Comparison of ENCODE assay signal across 19 cellular contexts in genomic region chr15:75479670-75480069, GRCh38. TPM values are rescaled to one million over a fixed set of nuclear protein-coding genes. Genes with fewer than 3 reads are reported as not detected.
DNase-seq lines count a peak whose midpoint lies in the region; ATAC-seq and TF ChIP-seq lines count a peak whose summit lies in the region.
"Had no signal": no experiment of that assay in that cellular context is flagged by ENCODE, and none has a peak within 500 bp of the region (broad histone marks: within the 10 kb centered on the region; RNA-seq: fewer than 3 reads in every experiment).

No MANE protein-coding gene starts in this region.

- H3K27me3 Mint-ChIP-seq in activated T-cell treated with anti-CD3 and anti-CD28 coated beads, Interleukin-2, amount 50 U/mL, for 72 hours (ENCODE audit: low read depth), result no peaks in the 10 kb centered on the region
- no peaks in the 10 kb centered on the region for H3K27me3 Mint-ChIP-seq in activated T-cell treated with anti-CD3 and anti-CD28 coated beads, Interleukin-2, amount 50 U/mL, for 24 hours
- H3K27me3 Mint-ChIP-seq: CD4-positive, CD25-positive, alpha-beta regulatory T cell; CD8-positive, alpha-beta memory T cell had no signal

- no peaks in the 10 kb centered on the region for H3K9me3 Mint-ChIP-seq in activated T-cell treated with anti-CD3 and anti-CD28 coated beads, Interleukin-2, amount 50 U/mL, for 72 hours
- no peaks in the 10 kb centered on the region for H3K9me3 Mint-ChIP-seq in activated T-cell treated with anti-CD3 and anti-CD28 coated beads, Interleukin-2, amount 50 U/mL, for 24 hours
- H3K9me3 Mint-ChIP-seq: CD8-positive, alpha-beta memory T cell had no signal

- TF ChIP-seq CTCF in VCaP (conservative IDR thresholded peaks at IDR 0.05) (no peak), Peyer's patch (IDR thresholded peaks at IDR 0.05) (no peak)

- TF ChIP-seq POLR2A in Peyer's patch (IDR thresholded peaks at IDR 0.05), result no peak

- H3K27me3 ChIP-seq in Peyer's patch, result no peaks in the 10 kb centered on the region
- H3K27me3 ChIP-seq: BE2C had no signal

- no peaks in the 10 kb centered on the region for H3K4me1 Mint-ChIP-seq in activated T-cell treated with anti-CD3 and anti-CD28 coated beads, Interleukin-2, amount 50 U/mL, for 72 hours (ENCODE audit: low read depth)
- peaks cover 1% of the 10 kb centered on the region for H3K4me1 Mint-ChIP-seq in activated T-cell treated with anti-CD3 and anti-CD28 coated beads, Interleukin-2, amount 50 U/mL, for 24 hours (ENCODE audit: low read depth)

- ATAC-seq in activated T-cell treated with anti-CD3 and anti-CD28 coated beads, Interleukin-2, amount 50 U/mL, for 72 hours (replicated peaks in 1 of 2), result no peak
- ATAC-seq in GM19035 (IDR thresholded peaks at IDR 0.05; ENCODE audit: unreplicated experiment), result no peak
- ATAC-seq: GM12878 had no signal

- H3K27ac ChIP-seq in VCaP, result peak overlapping the region; percentile 25
- no peak overlapping the region for H3K27ac ChIP-seq in Peyer's patch
- H3K27ac ChIP-seq: GM23248 had no signal

- H3K4me3 Mint-ChIP-seq in activated T-cell treated with anti-CD3 and anti-CD28 coated beads, Interleukin-2, amount 50 U/mL, for 72 hours, result no peak overlapping the region
- H3K4me3 Mint-ChIP-seq in activated T-cell treated with anti-CD3 and anti-CD28 coated beads, Interleukin-2, amount 50 U/mL, for 24 hours, result no peak overlapping the region
- H3K4me3 Mint-ChIP-seq: CD4-positive, CD25-positive, alpha-beta regulatory T cell had no signal

- H3K36me3 ChIP-seq in Peyer's patch, result peaks cover 0 to 50% (median 0%) of the 10 kb centered on the region in 3 donors

- H3K4me3 ChIP-seq in Peyer's patch, result no peak overlapping the region
- H3K4me3 ChIP-seq: GM12878, GM23248, HAP-1 had no signal

- H3K36me3 Mint-ChIP-seq in activated T-cell treated with anti-CD3 and anti-CD28 coated beads, Interleukin-2, amount 50 U/mL, for 72 hours (ENCODE audit: insufficient read depth in 2 of 2), result peaks cover 0 to 4% of the 10 kb centered on the region in 2 donors
- peaks cover 33% of the 10 kb centered on the region for H3K36me3 Mint-ChIP-seq in activated T-cell treated with anti-CD3 and anti-CD28 coated beads, Interleukin-2, amount 50 U/mL, for 24 hours (ENCODE audit: low read depth)

- no peaks in the 10 kb centered on the region for H3K9me3 ChIP-seq in Peyer's patch
- H3K9me3 ChIP-seq: BE2C had no signal

- no peaks in the 10 kb centered on the region for H3K4me1 ChIP-seq in Peyer's patch
- H3K4me1 ChIP-seq: BE2C, HAP-1 had no signal

- H3K27ac Mint-ChIP-seq in activated T-cell treated with anti-CD3 and anti-CD28 coated beads, Interleukin-2, amount 50 U/mL, for 72 hours, result peak overlapping the region; percentile 28
- H3K27ac Mint-ChIP-seq in activated T-cell treated with anti-CD3 and anti-CD28 coated beads, Interleukin-2, amount 50 U/mL, for 24 hours, result no peak overlapping the region
- H3K27ac Mint-ChIP-seq: CD8-positive, alpha-beta memory T cell had no signal

- DNase-seq in activated T-cell treated with anti-CD3 and anti-CD28 coated beads, Interleukin-2, amount 50 U/mL, for 72 hours, result no peak
- DNase-seq in activated T-cell treated with anti-CD3 and anti-CD28 coated beads, Interleukin-2, amount 50 U/mL, for 24 hours, result no peak
- peak; percentile 7 for DNase-seq in NCI-H2196 treated with DMSO at 0.1 percent for 48 hours (lab: John Stamatoyannopoulos, UW; ENCODE audit: unreplicated experiment)
- DNase-seq in Peyer's patch, result no peak
- DNase-seq: ACHN; BE2C; C1 segment of cervical spinal cord; CD4-positive, CD25-positive, alpha-beta regulatory T cell; CD8-positive, alpha-beta memory T cell; COR-L47; DMS 273 treated with DMSO at 0.1 percent for 48 hours; DMS53; DND-41; EL; GM23248 had no signal

RNA-seq across cellular contexts. Expression of gene SIN3A, which starts 28.2 kb away (rescaled TPM):
- 10 to 100 TPM; 93.1 to 96.4 TPM for total RNA-seq in activated T-cell treated with anti-CD3 and anti-CD28 coated beads, Interleukin-2, amount 50 U/mL, for 72 hours
- total RNA-seq in Peyer's patch, result 10 to 100 TPM; 31.5 to 53.6 (median 35.2) TPM
